ENCODE assay signal across 23 cellular contexts in the genomic region with DNA sequence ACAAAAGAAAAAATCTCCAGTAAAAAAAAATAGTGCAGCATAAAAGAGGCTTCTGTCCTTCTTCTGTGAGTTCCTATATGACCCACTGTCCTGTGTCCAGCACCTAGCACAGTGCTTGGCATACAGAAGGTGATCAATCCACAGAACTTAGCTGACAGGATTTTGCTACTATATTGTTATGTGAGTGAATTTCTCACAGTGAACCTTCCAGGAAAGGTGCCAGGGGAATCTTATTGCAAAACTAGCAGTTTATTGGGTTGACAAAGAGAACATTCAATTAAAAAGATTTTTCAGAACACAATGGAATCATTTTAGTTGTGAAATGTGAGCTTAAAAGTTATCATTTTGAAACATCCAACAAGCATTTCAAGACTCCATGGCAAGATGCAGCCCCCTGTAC. TPM values are rescaled to one million over a fixed set of nuclear protein-coding genes. Genes with fewer than 3 reads are reported as not detected.
DNase-seq lines count a peak whose midpoint lies in the region; ATAC-seq and TF ChIP-seq lines count a peak whose summit lies in the region.
"Had no signal": no experiment of that assay in that cellular context is flagged by ENCODE, and none has a peak within 500 bp of the region (broad histone marks: within the 10 kb centered on the region; RNA-seq: fewer than 3 reads in every experiment).

No MANE protein-coding gene starts in this region.

- H3K27me3 ChIP-seq in left ventricle myocardium inferior (ENCODE audit: low read depth) (no peaks in the 10 kb centered on the region), right atrium auricular region (no peaks in the 10 kb centered on the region), breast epithelium (no peaks in the 10 kb centered on the region), right cardiac atrium (ENCODE audit: control insufficient read depth, insufficient read depth) (no peaks in the 10 kb centered on the region), Caco-2 (replicated peaks; ENCODE audit: control insufficient read depth, insufficient read depth, low read length) (no peaks in the 10 kb centered on the region)
- H3K27me3 ChIP-seq: BE2C had no signal

- H3K27ac ChIP-seq in left ventricle myocardium inferior (replicated peaks) (peak overlapping the region; percentile 39), right atrium auricular region (no peak overlapping the region), breast epithelium (peak overlapping the region; percentile 85 to 87), right cardiac atrium (ENCODE audit: low read length) (no peak overlapping the region)
- H3K27ac ChIP-seq: coronary artery, KMS-11 had no signal

- H3K4me3 Mint-ChIP-seq in immature natural killer cell (peak overlapping the region in 2 of 5 donors; percentile 3 to 66), Caco-2 (ENCODE audit: unreplicated experiment) (no peak overlapping the region)
- H3K4me3 Mint-ChIP-seq: activated T-cell treated with anti-CD3 and anti-CD28 coated beads, Interleukin-2, amount 50 U/mL, for 24 hours; memory B cell had no signal

- no peaks in the 10 kb centered on the region for H3K9me3 ChIP-seq in left ventricle myocardium inferior (replicated peaks)
- H3K9me3 ChIP-seq in right atrium auricular region, result no peaks in the 10 kb centered on the region
- H3K9me3 ChIP-seq in breast epithelium, result peaks cover 0 to 4% of the 10 kb centered on the region in 2 donors
- H3K9me3 ChIP-seq in right cardiac atrium (ENCODE audit: control insufficient read depth, low read length), result no peaks in the 10 kb centered on the region
- H3K9me3 ChIP-seq in Caco-2, result no peaks in the 10 kb centered on the region
- H3K9me3 ChIP-seq: BE2C had no signal

- TF ChIP-seq CTCF in left ventricle myocardium inferior (IDR thresholded peaks at IDR 0.05; ENCODE audit: borderline replicate concordance) (no peak), right atrium auricular region (IDR thresholded peaks at IDR 0.05) (no peak), breast epithelium (IDR thresholded peaks at IDR 0.05) (no peak), Caco-2 (IDR thresholded peaks at IDR 0.05; ENCODE audit: insufficient read depth in 1 of 2, low read depth in 1 of 2, low read length in 1 of 2, severe bottlenecking in 1 of 2, unreplicated experiment in 1 of 2) (no peak)

- H3K9me3 Mint-ChIP-seq in immature natural killer cell (no peaks in the 10 kb centered on the region), Caco-2 (ENCODE audit: unreplicated experiment) (no peaks in the 10 kb centered on the region)

- intact Hi-C loops in left ventricle myocardium inferior (cut with micrococcal nuclease), result no loop called here
- intact Hi-C loops in breast epithelium (cut with DNase I; ENCODE audit: low total_unique reads), result no loop called here
- intact Hi-C loops in left ventricle myocardium superior (cut with micrococcal nuclease), result no loop called here
- intact Hi-C loops in right cardiac atrium (cut with DNase I), result no loop called here
- intact Hi-C loops in Caco-2 (cut with micrococcal nuclease; ENCODE audit: unreplicated experiment), result no loop called here

- TF ChIP-seq POLR2A in breast epithelium (IDR thresholded peaks at IDR 0.05), result no peak

- no peak for DNase-seq in left ventricle myocardium inferior
- DNase-seq in right atrium auricular region (ENCODE audit: low spot score), result no peak
- DNase-seq in breast epithelium (ENCODE audit: low spot score in 2 of 2), result peak in 1 of 2 donors; percentile 37
- no peak for DNase-seq in immature natural killer cell
- no peak for DNase-seq in left ventricle myocardium superior
- DNase-seq in right cardiac atrium, result no peak
- no peak for DNase-seq in Caco-2
- DNase-seq: 8988T; activated CD4-positive, alpha-beta T cell treated with anti-CD3 and anti-CD28 coated beads for 4 hours; activated gamma-delta T cell treated with Interleukin-2 at 50 U/mL for 16 hours; activated T-cell treated with anti-CD3 and anti-CD28 coated beads, Interleukin-2, amount 50 U/mL, for 24 hours; BE2C; DND-41; glutamatergic neuron; NCI-H524 treated with DMSO at 0.1 percent for 48 hours; stimulated activated naive CD4-positive, alpha-beta T cell treated with Interleukin-2 at 50 U/mL for 16 hours; T-helper 2 cell had no signal

- ATAC-seq in HG02571 (IDR thresholded peaks at IDR 0.05; ENCODE audit: unreplicated experiment), result no peak
- no peak for ATAC-seq in left ventricle myocardium superior
- ATAC-seq in right cardiac atrium, result no peak
- ATAC-seq: esophagus mucosa had no signal

- no TSS peak for BruUV-seq in Caco-2 (replicated peaks; lab: Mats Ljungman, UMichigan)

- H3K4me1 ChIP-seq in left ventricle myocardium inferior (peaks cover 13% of the 10 kb centered on the region), right atrium auricular region (peaks cover 0 to 7% of the 10 kb centered on the region in 2 donors), breast epithelium (peaks cover 0 to 19% of the 10 kb centered on the region in 2 donors), right cardiac atrium (ENCODE audit: control insufficient read depth, insufficient read depth, low read length) (no peaks in the 10 kb centered on the region), Caco-2 (no peaks in the 10 kb centered on the region)

- no peaks in the 10 kb centered on the region for H3K36me3 Mint-ChIP-seq in immature natural killer cell
- no peaks in the 10 kb centered on the region for H3K36me3 Mint-ChIP-seq in Caco-2 (ENCODE audit: insufficient read depth, unreplicated experiment)
- H3K36me3 Mint-ChIP-seq: memory B cell had no signal

- H3K27me3 Mint-ChIP-seq in immature natural killer cell (ENCODE audit: low read depth in 3 of 3) (peaks cover 0 to 2% (median 0%) of the 10 kb centered on the region in 3 donors), Caco-2 (ENCODE audit: insufficient read depth, unreplicated experiment) (peaks cover 7% of the 10 kb centered on the region)
- H3K27me3 Mint-ChIP-seq: activated T-cell treated with anti-CD3 and anti-CD28 coated beads, Interleukin-2, amount 50 U/mL, for 24 hours had no signal

- peak overlapping the region; percentile 41 to 87 (median 67) for H3K27ac Mint-ChIP-seq in immature natural killer cell
- H3K27ac Mint-ChIP-seq in Caco-2 (ENCODE audit: unreplicated experiment), result no peak overlapping the region
- H3K27ac Mint-ChIP-seq: activated T-cell treated with anti-CD3 and anti-CD28 coated beads, Interleukin-2, amount 50 U/mL, for 24 hours; memory B cell had no signal

- H3K36me3 ChIP-seq in left ventricle myocardium inferior (no peaks in the 10 kb centered on the region), right atrium auricular region (no peaks in the 10 kb centered on the region), breast epithelium (no peaks in the 10 kb centered on the region), Caco-2 (ENCODE audit: control insufficient read depth, insufficient read depth, low read length) (no peaks in the 10 kb centered on the region)
- H3K36me3 ChIP-seq: BE2C had no signal

- peaks cover 45 to 71% of the 10 kb centered on the region in 2 donors for H3K4me1 Mint-ChIP-seq in immature natural killer cell
- H3K4me1 Mint-ChIP-seq in Caco-2 (ENCODE audit: low read depth, unreplicated experiment), result no peaks in the 10 kb centered on the region

- CTCF ChIA-PET in Caco-2 (lab: Charles Lee), result no interaction called here

- POLR2A ChIA-PET in Caco-2 (lab: Charles Lee), result no interaction called here

- no peak overlapping the region for H3K4me3 ChIP-seq in left ventricle myocardium inferior
- no peak overlapping the region for H3K4me3 ChIP-seq in right atrium auricular region
- no peak overlapping the region for H3K4me3 ChIP-seq in breast epithelium
- no peak overlapping the region for H3K4me3 ChIP-seq in right cardiac atrium (ENCODE audit: low read length)
- no peak overlapping the region for H3K4me3 ChIP-seq in Caco-2 (ENCODE audit: low read depth, low read length)
- H3K4me3 ChIP-seq: coronary artery, SK-N-MC had no signal

RNA-seq across cellular contexts. Expression of gene TRIB2, which starts 12.4 kb away (rescaled TPM):
- 31.1 TPM for total RNA-seq in left ventricle myocardium inferior
- 10 to 100 TPM; 33.5 to 55.7 TPM for total RNA-seq in right atrium auricular region
- total RNA-seq in breast epithelium, result 10 to 100 TPM; 17.6 to 62.9 (median 49.6) TPM
- polyA plus RNA-seq in immature natural killer cell, result 10 to 100 TPM; 40.7 to 82.6 (median 44.5) TPM
- total RNA-seq in left ventricle myocardium superior, result 29.4 TPM
- 10 to 100 TPM; 24.7 to 32.2 (median 28.2) TPM for total RNA-seq in right cardiac atrium
- polyA plus RNA-seq in right cardiac atrium, result 25.3 TPM
- total RNA-seq in Caco-2 (2022), result 2.9 and 3.6 TPM in 2 replicates

Comparison
In these comparisons a context has a peak if more than half of its experiments do, and no peak if none do; other contexts are left out.
1. H3K27ac ChIP-seq: peak in left ventricle myocardium inferior (single experiment) and breast epithelium (2 of 2); none in right atrium auricular region (0 of 2) and right cardiac atrium (single experiment).